ENCODE assay signal across 14 cellular contexts in genomic region chr13:93847162-93847561, GRCh38.
DNase-seq lines count a peak whose midpoint lies in the region; ATAC-seq and TF ChIP-seq lines count a peak whose summit lies in the region.
"Had no signal": no experiment of that assay in that cellular context is flagged by ENCODE, and none has a peak within 500 bp of the region (broad histone marks: within the 10 kb centered on the region; RNA-seq: fewer than 3 reads in every experiment).

No MANE protein-coding gene starts in this region.

- no peaks in the 10 kb centered on the region for H3K27me3 ChIP-seq in heart right ventricle

- H3K4me3 ChIP-seq in astrocyte of the spinal cord (ENCODE audit: low read depth, low read length) = no peak overlapping the region
- H3K4me3 ChIP-seq in heart right ventricle = no peak overlapping the region
- H3K4me3 ChIP-seq: mucosa of descending colon had no signal

- H3K36me3 ChIP-seq in heart right ventricle = no peaks in the 10 kb centered on the region

- ATAC-seq in heart right ventricle = no peak
- no peak for ATAC-seq in HG02571 (IDR thresholded peaks at IDR 0.05; ENCODE audit: unreplicated experiment)
- ATAC-seq: mucosa of descending colon had no signal

- intact Hi-C loops in heart right ventricle (cut with DNase I) = no loop called here

- TF ChIP-seq CTCF in astrocyte of the spinal cord (IDR thresholded peaks at IDR 0.05; ENCODE audit: low read depth, low read length) = no peak
- no peak for TF ChIP-seq CTCF in heart right ventricle (IDR thresholded peaks at IDR 0.05)

- WGBS in heart right ventricle, 2 donors = 82 to 84% methylated on average over 7 of the region's 7 CpGs

- H3K4me1 ChIP-seq in heart right ventricle = no peaks in the 10 kb centered on the region

- in situ Hi-C loops in astrocyte of the spinal cord (cut with HindIII; ENCODE audit: low sequenced_read_pairs) = no loop called here

- H3K27ac ChIP-seq in heart right ventricle = no peak overlapping the region

- H3K9me3 ChIP-seq in heart right ventricle = no peaks in the 10 kb centered on the region
- H3K9me3 ChIP-seq: mucosa of descending colon had no signal

- peak; percentile 24 for DNase-seq in GM04504 (ENCODE audit: low read depth)
- peak; percentile 68 for DNase-seq in HT1080 (ENCODE audit: low read depth)
- DNase-seq in astrocyte of the spinal cord (ENCODE audit: low read depth, low spot score) = peak; percentile 80
- DNase-seq in renal cortical epithelial cell (ENCODE audit: low read depth) = peak; percentile 86
- DNase-seq in heart right ventricle = no peak
- no peak for DNase-seq in dedifferentiated amniotic fluid mesenchymal stem cell (ENCODE audit: extremely low spot score)
- DNase-seq: activated CD4-positive, CD25-positive, alpha-beta regulatory T cell; activated naive CD4-positive, alpha-beta T cell treated with Interleukin-2 at 50 U/mL for 16 hours; DMS79 treated with DMSO at 0.1 percent for 48 hours; effector CD8-positive, alpha-beta T cell; Karpas-422; mucosa of descending colon; SIG-M5 had no signal

Comparison
In these comparisons a context has a peak if more than half of its experiments do, and no peak if none do; other contexts are left out.
1. DNase-seq: peak in GM04504 (single experiment), HT1080 (single experiment), astrocyte of the spinal cord (single experiment) and renal cortical epithelial cell (single experiment); none in heart right ventricle (0 of 2) and dedifferentiated amniotic fluid mesenchymal stem cell (single experiment).